Comparison of ENCODE assay signal across 22 cellular contexts in the genomic region with DNA sequence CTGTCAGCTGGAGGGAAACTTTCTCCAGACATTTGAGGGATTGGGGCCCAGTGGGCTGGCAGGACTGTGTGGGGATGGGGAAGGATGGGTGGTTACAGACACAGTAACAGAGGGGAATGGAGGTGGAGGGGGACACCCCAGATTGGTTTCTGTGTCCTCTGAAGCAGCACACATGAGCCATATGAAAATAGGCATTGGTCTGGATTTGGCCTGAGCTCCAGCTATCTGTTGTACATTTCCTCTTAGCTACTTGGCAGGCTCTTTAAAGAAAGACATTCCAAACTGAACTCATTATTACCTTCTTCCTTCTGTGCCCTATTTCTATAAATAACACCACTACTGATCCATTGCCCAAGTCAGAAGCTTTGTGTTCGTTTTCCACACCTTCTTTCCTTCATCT.
"Had no signal": no experiment of that assay in that cellular context is flagged by ENCODE, and none has a peak within 500 bp of the region (broad histone marks: within the 10 kb centered on the region; RNA-seq: fewer than 3 reads in every experiment).

No MANE protein-coding gene starts in this region.

- ATAC-seq: activated CD8-positive, alpha-beta T cell treated with anti-CD3 and anti-CD28 coated beads, Interleukin-2, amount 10 ng/mL, durations not matched to agents 7 days and 5 days; gastroesophageal sphincter; left colon; lower lobe of right lung; natural killer cell; stimulated activated naive CD8-positive, alpha-beta T cell treated with anti-CD3 and anti-CD28 coated beads, Interleukin-15, Interleukin-2, amounts not matched to agents 100 U/mL and 50 U/mL, for 24 hours had no signal

- H3K36me3 ChIP-seq: ascending aorta, gastroesophageal sphincter, heart left ventricle, lower lobe of right lung, ovary, prostate gland, WERI-Rb-1 had no signal

- H3K36me3 Mint-ChIP-seq: activated naive CD4-positive, alpha-beta T cell treated with anti-CD3 and anti-CD28 coated beads, Interleukin-2, amount 50 U/mL, for 24 hours; natural killer cell had no signal

- H3K27me3 Mint-ChIP-seq: activated naive CD4-positive, alpha-beta T cell treated with anti-CD3 and anti-CD28 coated beads, Interleukin-2, amount 50 U/mL, for 24 hours had no signal

- H3K27ac ChIP-seq: ascending aorta, gastroesophageal sphincter, heart left ventricle, lower lobe of right lung, ovary, prostate gland, WERI-Rb-1 had no signal

- H3K4me1 Mint-ChIP-seq: activated naive CD4-positive, alpha-beta T cell treated with anti-CD3 and anti-CD28 coated beads, Interleukin-2, amount 50 U/mL, for 24 hours; natural killer cell had no signal

- H3K27me3 ChIP-seq: ascending aorta, gastroesophageal sphincter, heart left ventricle, ovary had no signal

- DNase-seq: activated CD4-positive, alpha-beta T cell treated with anti-CD3 and anti-CD28 coated beads, Interleukin-2, amount 50 U/mL, for 1 hour; activated CD4-positive, CD25-positive, alpha-beta regulatory T cell treated with anti-CD3 and anti-CD28 coated beads, Interleukin-2, amount 50 U/mL, for 72 hours; activated CD8-positive, alpha-beta T cell treated with anti-CD3 and anti-CD28 coated beads, Interleukin-2, amount 10 ng/mL, durations not matched to agents 7 days and 5 days; activated gamma-delta T cell treated with Interleukin-2 at 50 U/mL for 16 hours; cerebellar nuclear complex; cortex of kidney; effector CD4-positive, alpha-beta T cell; erythroblast; heart left ventricle; islet precursor cell; left colon; lower lobe of right lung; natural killer cell; ovary; stimulated activated CD4-positive, alpha-beta T cell treated with anti-CD3 and anti-CD28 coated beads, Interleukin-4, amount 100 ng/mL, for 4 hours; stimulated activated naive CD8-positive, alpha-beta T cell treated with anti-CD3 and anti-CD28 coated beads, Interleukin-15, Interleukin-2, amounts not matched to agents 100 U/mL and 50 U/mL, for 24 hours; T-helper 1 cell; WERI-Rb-1 had no signal

- H3K4me1 ChIP-seq: gastroesophageal sphincter, lower lobe of right lung, prostate gland had no signal

- H3K4me3 Mint-ChIP-seq: activated CD8-positive, alpha-beta T cell treated with anti-CD3 and anti-CD28 coated beads, Interleukin-2, amount 10 ng/mL, durations not matched to agents 7 days and 5 days; activated naive CD4-positive, alpha-beta T cell treated with anti-CD3 and anti-CD28 coated beads, Interleukin-2, amount 50 U/mL, for 24 hours; natural killer cell had no signal

- H3K9me3 ChIP-seq: ascending aorta, gastroesophageal sphincter, lower lobe of right lung, ovary, prostate gland had no signal

- H3K4me3 ChIP-seq: ascending aorta, gastroesophageal sphincter, heart left ventricle, lower lobe of right lung, ovary, prostate gland had no signal

- H3K27ac Mint-ChIP-seq: activated CD8-positive, alpha-beta T cell treated with anti-CD3 and anti-CD28 coated beads, Interleukin-2, amount 10 ng/mL, durations not matched to agents 7 days and 5 days; activated naive CD4-positive, alpha-beta T cell treated with anti-CD3 and anti-CD28 coated beads, Interleukin-2, amount 50 U/mL, for 24 hours; natural killer cell had no signal
